Comparison of ENCODE assay signal across 8 cellular contexts in genomic region chr19:58362272-58362994, GRCh38. TPM values are rescaled to one million over a fixed set of nuclear protein-coding genes. Genes with fewer than 3 reads are reported as not detected.
DNase-seq lines count a peak whose midpoint lies in the region; ATAC-seq and TF ChIP-seq lines count a peak whose summit lies in the region.

Gene ZNF497, minus strand, starts transcription at chr19:58362751. Its CDS starts 5,116 bp downstream, at chr19:58357635.

- H3K4me1 Mint-ChIP-seq in naive thymus-derived CD4-positive, alpha-beta T cell = peaks cover 7 to 21% (median 11%) of the 10 kb centered on the region in 7 donors
- peaks cover 23% of the 10 kb centered on the region for H3K4me1 Mint-ChIP-seq in stimulated activated memory B cell treated with anti-CD40 and anti-IgM and Interleukin-4, amounts not matched to agents 10 μg/mL and 1 μg/mL and 100 μg/mL, for 72 hours

- peak; percentile 32 for TF ChIP-seq CTCF in DND-41 (IDR thresholded peaks at IDR 0.05; ENCODE audit: borderline replicate concordance, extremely low read depth, low read length, poor library complexity, severe bottlenecking)
- peak in 3 of 6 experiments; percentile 12 to 20 (median 14) for TF ChIP-seq CTCF in Peyer's patch (IDR thresholded peaks at IDR 0.05)
- TF ChIP-seq CTCF in fibroblast of lung (conservative IDR thresholded peaks at IDR 0.05 in 1 of 2, IDR thresholded peaks at IDR 0.05 in 1 of 2; ENCODE audit: low read depth in 1 of 2, low read length in 2 of 2) = no peak

- no peaks in the 10 kb centered on the region for H3K36me3 Mint-ChIP-seq in naive thymus-derived CD4-positive, alpha-beta T cell
- H3K36me3 Mint-ChIP-seq in stimulated activated memory B cell treated with anti-CD40 and anti-IgM and Interleukin-4, amounts not matched to agents 10 μg/mL and 1 μg/mL and 100 μg/mL, for 72 hours = no peaks in the 10 kb centered on the region

- CTCF ChIA-PET in naive thymus-derived CD4-positive, alpha-beta T cell (lab: Charles Lee) = interaction anchor here (0.6 to 0.9 kb wide), 2 partner anchors 17 to 29 kb away, joined by 3 read pairs; no protein-coding TSS in a partner anchor

- H3K27ac ChIP-seq in DND-41 (ENCODE audit: low read length) (peak within 1 kb of the TSS; percentile 85), KOPT-K1 (ENCODE audit: low read depth, low read length, poor library complexity, severe bottlenecking) (peak within 1 kb of the TSS; percentile 75), Peyer's patch (peak within 1 kb of the TSS; percentile 80 to 93 (median 89)), fibroblast of lung (ENCODE audit: insufficient read depth, low read length) (peak within 1 kb of the TSS; percentile 97)
- peak within 1 kb of the TSS; percentile 78 for H3K27ac ChIP-seq in naive thymus-derived CD4-positive, alpha-beta T cell (ENCODE audit: low read depth, low read length)

- H3K27ac Mint-ChIP-seq in naive thymus-derived CD4-positive, alpha-beta T cell = peak within 1 kb of the TSS; percentile 71 to 96 (median 90)
- H3K27ac Mint-ChIP-seq in stimulated activated memory B cell treated with anti-CD40 and anti-IgM and Interleukin-4, amounts not matched to agents 10 μg/mL and 1 μg/mL and 100 μg/mL, for 72 hours = peak within 1 kb of the TSS; percentile 88

- H3K36me3 ChIP-seq in DND-41 (ENCODE audit: insufficient read depth, low read length) = peaks cover 7% of the 10 kb centered on the region; the same call in 1 of the 2 replicates
- H3K36me3 ChIP-seq in KOPT-K1 (ENCODE audit: insufficient read depth, low read length) = no peaks in the 10 kb centered on the region
- no peaks in the 10 kb centered on the region for H3K36me3 ChIP-seq in Peyer's patch
- H3K36me3 ChIP-seq in fibroblast of lung (ENCODE audit: control insufficient read depth, insufficient read depth, low read length) = no peaks in the 10 kb centered on the region
- H3K36me3 ChIP-seq in naive thymus-derived CD4-positive, alpha-beta T cell (ENCODE audit: control insufficient read depth in 2 of 3, insufficient read depth in 3 of 3, low read length in 3 of 3) = peaks cover 0 to 4% (median 0%) of the 10 kb centered on the region in 3 experiments

- intact Hi-C loops in naive thymus-derived CD4-positive, alpha-beta T cell (cut with micrococcal nuclease) = loop anchor here (1.0 to 2.0 kb wide), 16 partner anchors 15 to 999 kb away; partner anchors contain the start of genes ERVK3-1 (in 2 of the 2), RPS5 (in 2 of the 2), ZNF132 (in 2 of the 2) and ZNF584 (in 2 of the 2)

- peak; percentile 98 for DNase-seq in DND-41
- peak; percentile 97 to 99 (median 98) for DNase-seq in Peyer's patch
- DNase-seq in activated T-helper 1 cell treated with Interleukin-2 at 50 U/mL for 16 hours (ENCODE audit: low read depth) = peak; percentile 95
- peak; percentile 94 to 97 for DNase-seq in fibroblast of lung (ENCODE audit: low read depth in 2 of 2)
- peak; percentile 91 to 96 (median 95) for DNase-seq in naive thymus-derived CD4-positive, alpha-beta T cell

- peaks cover 0 to 5% (median 0%) of the 10 kb centered on the region in 5 donors for H3K27me3 Mint-ChIP-seq in naive thymus-derived CD4-positive, alpha-beta T cell
- H3K27me3 Mint-ChIP-seq in stimulated activated memory B cell treated with anti-CD40 and anti-IgM and Interleukin-4, amounts not matched to agents 10 μg/mL and 1 μg/mL and 100 μg/mL, for 72 hours = no peaks in the 10 kb centered on the region

- POLR2A ChIA-PET in naive thymus-derived CD4-positive, alpha-beta T cell (lab: Charles Lee) = interaction anchor here (0.7 to 5.1 kb wide), 24 partner anchors 11 to 360 kb away, joined by 3 to 34 read pairs (median 4); partner anchors contain the start of genes ERVK3-1, RNF225, RPS5 and ZBTB45

- peak within 1 kb of the TSS; percentile 98 for H2AFZ ChIP-seq in DND-41 (ENCODE audit: low read depth, low read length)
- peak within 1 kb of the TSS; percentile 94 for H2AFZ ChIP-seq in fibroblast of lung (ENCODE audit: low read length)

- no peaks in the 10 kb centered on the region for H3K9me3 Mint-ChIP-seq in naive thymus-derived CD4-positive, alpha-beta T cell
- no peaks in the 10 kb centered on the region for H3K9me3 Mint-ChIP-seq in stimulated activated memory B cell treated with anti-CD40 and anti-IgM and Interleukin-4, amounts not matched to agents 10 μg/mL and 1 μg/mL and 100 μg/mL, for 72 hours

- peak within 1 kb of the TSS; percentile 97 for H3K9ac ChIP-seq in DND-41 (ENCODE audit: low read depth, low read length)
- peak within 1 kb of the TSS; percentile 94 for H3K9ac ChIP-seq in fibroblast of lung (ENCODE audit: insufficient read depth, low read length)

- H3K79me2 ChIP-seq in DND-41 (ENCODE audit: insufficient read depth, low read length) = peaks cover 14% of the 10 kb centered on the region
- H3K79me2 ChIP-seq in fibroblast of lung (ENCODE audit: control insufficient read depth, insufficient read depth, low read length) = no peaks in the 10 kb centered on the region

- H3K9me3 ChIP-seq in DND-41 (ENCODE audit: insufficient read depth, low read length, severe bottlenecking) = no peaks in the 10 kb centered on the region
- H3K9me3 ChIP-seq in KOPT-K1 (ENCODE audit: insufficient read depth, low read length, poor library complexity, severe bottlenecking) = no peaks in the 10 kb centered on the region
- no peaks in the 10 kb centered on the region for H3K9me3 ChIP-seq in Peyer's patch
- H3K9me3 ChIP-seq in fibroblast of lung (ENCODE audit: control insufficient read depth, insufficient read depth, low read depth, low read length) = no peaks in the 10 kb centered on the region
- no peaks in the 10 kb centered on the region for H3K9me3 ChIP-seq in naive thymus-derived CD4-positive, alpha-beta T cell (ENCODE audit: control insufficient read depth in 2 of 3, low read length in 3 of 3)

- peak within 1 kb of the TSS; percentile 99 for H3K4me2 ChIP-seq in DND-41 (ENCODE audit: insufficient read depth, low read length)
- H3K4me2 ChIP-seq in fibroblast of lung (ENCODE audit: extremely low read depth, insufficient read depth, low read length) = peak within 1 kb of the TSS; percentile 99

- ATAC-seq in DND-41 (ENCODE audit: insufficient read depth, low read depth) = peak; percentile 90
- ATAC-seq in GM21825 (IDR thresholded peaks at IDR 0.05; ENCODE audit: unreplicated experiment) = peak; percentile 83
- peak; percentile 92 for ATAC-seq in naive thymus-derived CD4-positive, alpha-beta T cell
- peak; percentile 95 for ATAC-seq in stimulated activated memory B cell treated with anti-CD40 and anti-IgM and Interleukin-4, amounts not matched to agents 10 μg/mL and 1 μg/mL and 100 μg/mL, for 72 hours

- H4K20me1 ChIP-seq in DND-41 (ENCODE audit: insufficient read depth, low read length) (no peaks in the 10 kb centered on the region), fibroblast of lung (ENCODE audit: control insufficient read depth, extremely low read depth, insufficient read depth, low read length) (no peaks in the 10 kb centered on the region)

- H3K27me3 ChIP-seq in DND-41 (ENCODE audit: insufficient read depth, low read length, poor library complexity) = no peaks in the 10 kb centered on the region
- no peaks in the 10 kb centered on the region for H3K27me3 ChIP-seq in Peyer's patch
- no peaks in the 10 kb centered on the region for H3K27me3 ChIP-seq in fibroblast of lung (ENCODE audit: control insufficient read depth, insufficient read depth, low read length)
- no peaks in the 10 kb centered on the region for H3K27me3 ChIP-seq in naive thymus-derived CD4-positive, alpha-beta T cell (ENCODE audit: control insufficient read depth in 2 of 2, insufficient read depth in 2 of 2, low read length in 2 of 2)

- peak within 1 kb of the TSS; percentile 99 for H3K4me3 ChIP-seq in DND-41 (ENCODE audit: low read depth in 1 of 2, low read length in 2 of 2)
- H3K4me3 ChIP-seq in Peyer's patch = peak within 1 kb of the TSS; percentile 58 to 81 (median 72)
- peak within 1 kb of the TSS; percentile 61 to 85 (median 77) for H3K4me3 ChIP-seq in fibroblast of lung (replicated peaks in 1 of 4; ENCODE audit: control extremely low read depth in 1 of 4, insufficient read depth in 1 of 4, low read depth in 3 of 4, low read length in 4 of 4)
- H3K4me3 ChIP-seq in naive thymus-derived CD4-positive, alpha-beta T cell (ENCODE audit: low read length) = peak within 1 kb of the TSS; percentile 99

- H3K4me1 ChIP-seq in DND-41 (ENCODE audit: insufficient read depth, low read length) (peaks cover 18% of the 10 kb centered on the region), Peyer's patch (peaks cover 0 to 7% (median under 1%) of the 10 kb centered on the region in 4 donors), fibroblast of lung (ENCODE audit: control insufficient read depth, extremely low read depth, insufficient read depth, low read length) (peaks cover 2% of the 10 kb centered on the region)
- peaks cover 5 to 7% of the 10 kb centered on the region in 2 donors for H3K4me1 ChIP-seq in naive thymus-derived CD4-positive, alpha-beta T cell (ENCODE audit: control insufficient read depth in 2 of 2, insufficient read depth in 2 of 2, low read length in 2 of 2)

- no peak for TF ChIP-seq POLR2A in Peyer's patch (IDR thresholded peaks at IDR 0.05)

- peak within 1 kb of the TSS; percentile 89 to 99 (median 95) for H3K4me3 Mint-ChIP-seq in naive thymus-derived CD4-positive, alpha-beta T cell
- peak within 1 kb of the TSS; percentile 93 for H3K4me3 Mint-ChIP-seq in stimulated activated memory B cell treated with anti-CD40 and anti-IgM and Interleukin-4, amounts not matched to agents 10 μg/mL and 1 μg/mL and 100 μg/mL, for 72 hours

RNA-seq across cellular contexts. Expression of gene ZNF497, which starts in this region (rescaled TPM):
- total RNA-seq in Peyer's patch (1 to 10 TPM in 2 of 4 donors, under 1 TPM in 1, not detected in 1; 0.70 to 4.4 (median 2.1) TPM), fibroblast of lung (1.5 and 2.5 TPM in 2 replicates)
- polyA plus RNA-seq in fibroblast of lung = 0.03 and 0.05 TPM in 2 replicates
- polyA plus RNA-seq in fibroblast of lung (2012) = 0.75 and 0.77 TPM in 2 replicates
- not detected in 2 replicates for polyA minus RNA-seq in fibroblast of lung (ENCODE audit: low replicate concordance)
- total RNA-seq in naive thymus-derived CD4-positive, alpha-beta T cell = 1 to 10 TPM; 1.0 to 2.7 (median 1.8) TPM
- polyA plus RNA-seq in naive thymus-derived CD4-positive, alpha-beta T cell = 1 to 10 TPM; 1.9 to 2.9 TPM

Comparison
In these comparisons a context has a peak if more than half of its experiments do, and no peak if none do; other contexts are left out.
1. Peak in every context shown above with its lines: DNase-seq, ATAC-seq, H3K4me3 ChIP-seq and H3K27ac ChIP-seq.